Comparison of ENCODE assay signal across 1 cellular context in the genomic region with DNA sequence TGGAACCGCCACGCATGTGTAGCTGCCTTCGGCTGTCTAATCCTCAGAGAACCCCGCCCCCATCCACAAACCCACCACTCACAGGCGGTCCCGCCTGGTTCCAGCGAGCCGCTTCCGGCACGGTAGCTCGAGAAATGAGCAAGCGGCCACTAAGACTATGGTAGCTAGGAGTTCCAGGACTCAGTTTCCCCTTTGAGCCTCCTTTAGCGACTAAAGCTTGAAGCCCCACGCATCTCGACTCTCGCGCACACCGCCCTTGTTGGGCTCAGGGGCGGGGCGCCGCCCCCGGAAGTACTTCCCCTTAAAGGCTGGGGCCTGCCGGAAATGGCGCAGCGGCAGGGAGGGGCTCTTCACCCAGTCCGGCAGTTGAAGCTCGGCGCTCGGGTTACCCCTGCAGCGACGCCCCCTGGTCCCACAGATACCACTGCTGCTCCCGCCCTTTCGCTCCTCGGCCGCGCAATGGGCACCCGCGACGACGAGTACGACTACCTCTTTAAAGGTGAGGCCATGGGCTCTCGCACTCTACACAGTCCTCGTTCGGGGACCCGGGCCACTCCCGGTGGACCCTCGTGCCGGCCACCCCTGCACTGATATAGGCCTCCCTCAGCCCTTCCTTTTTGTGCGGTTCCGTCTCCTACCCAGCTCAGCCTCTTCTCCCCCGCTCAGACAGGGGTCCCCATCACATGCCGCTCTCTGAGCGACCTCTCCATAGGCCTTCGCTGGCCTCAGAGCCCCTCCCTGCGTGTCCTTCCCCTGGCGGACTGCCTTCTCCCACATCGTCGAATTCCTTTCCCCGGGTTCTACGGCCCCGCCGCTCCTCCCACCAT.
TF ChIP-seq lines count a peak whose summit lies in the region.

A gene (plus strand): TSS at position 365 of the 827 bp plus-strand sequence. CDS start 95 bp downstream, at position 460.

TF ChIP-seq in HepG2, 621 proteins besides CTCF, POLR2A, EP300 and RAD21 (continued from another document):
- TF ChIP-seq, protein P1, sequence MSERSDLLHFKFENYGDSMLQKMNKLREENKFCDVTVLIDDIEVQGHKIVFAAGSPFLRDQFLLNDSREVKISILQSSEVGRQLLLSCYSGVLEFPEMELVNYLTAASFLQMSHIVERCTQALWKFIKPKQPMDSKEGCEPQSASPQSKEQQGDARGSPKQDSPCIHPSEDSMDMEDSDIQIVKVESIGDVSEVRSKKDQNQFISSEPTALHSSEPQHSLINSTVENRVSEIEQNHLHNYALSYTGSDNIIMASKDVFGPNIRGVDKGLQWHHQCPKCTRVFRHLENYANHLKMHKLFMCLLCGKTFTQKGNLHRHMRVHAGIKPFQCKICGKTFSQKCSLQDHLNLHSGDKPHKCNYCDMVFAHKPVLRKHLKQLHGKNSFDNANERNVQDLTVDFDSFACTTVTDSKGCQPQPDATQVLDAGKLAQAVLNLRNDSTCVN (CRISPR knock-in tag; IDR thresholded peaks at IDR 0.05; ENCODE audit: borderline replicate concordance) = peak; percentile 69; the same call in 1 of the 2 replicates
- TF ChIP-seq ZNF878 (CRISPR knock-in tag; IDR thresholded peaks at IDR 0.05) = peak; percentile 64; the same call in 1 of the 2 replicates
- no peak for TF ChIP-seq ZNF260 (CRISPR knock-in tag; IDR thresholded peaks at IDR 0.05; ENCODE audit: borderline replicate concordance, low read depth)
- TF ChIP-seq NFIC (IDR thresholded peaks at IDR 0.05; ENCODE audit: low read length) = peak; percentile 44; the same call in 1 of the 2 replicates
- peak; percentile 44; the same call in 1 of the 2 replicates for TF ChIP-seq HNRNPL (IDR thresholded peaks at IDR 0.05; ENCODE audit: low read depth, low read length)
- TF ChIP-seq ZNF891 (CRISPR knock-in tag; IDR thresholded peaks at IDR 0.05) = no peak
- no peak for TF ChIP-seq ZNF24 (IDR thresholded peaks at IDR 0.05)
- no peak; the same call in 1 of the 2 replicates for TF ChIP-seq ZNF598 (CRISPR knock-in tag; IDR thresholded peaks at IDR 0.05; ENCODE audit: borderline replicate concordance)
- no peak for TF ChIP-seq ATRX (CRISPR knock-in tag; IDR thresholded peaks at IDR 0.05; ENCODE audit: borderline replicate concordance)
- TF ChIP-seq, protein P2, sequence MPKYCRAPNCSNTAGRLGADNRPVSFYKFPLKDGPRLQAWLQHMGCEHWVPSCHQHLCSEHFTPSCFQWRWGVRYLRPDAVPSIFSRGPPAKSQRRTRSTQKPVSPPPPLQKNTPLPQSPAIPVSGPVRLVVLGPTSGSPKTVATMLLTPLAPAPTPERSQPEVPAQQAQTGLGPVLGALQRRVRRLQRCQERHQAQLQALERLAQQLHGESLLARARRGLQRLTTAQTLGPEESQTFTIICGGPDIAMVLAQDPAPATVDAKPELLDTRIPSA (CRISPR knock-in tag; IDR thresholded peaks at IDR 0.05; ENCODE audit: borderline replicate concordance) = no peak
- TF ChIP-seq, protein P3, sequence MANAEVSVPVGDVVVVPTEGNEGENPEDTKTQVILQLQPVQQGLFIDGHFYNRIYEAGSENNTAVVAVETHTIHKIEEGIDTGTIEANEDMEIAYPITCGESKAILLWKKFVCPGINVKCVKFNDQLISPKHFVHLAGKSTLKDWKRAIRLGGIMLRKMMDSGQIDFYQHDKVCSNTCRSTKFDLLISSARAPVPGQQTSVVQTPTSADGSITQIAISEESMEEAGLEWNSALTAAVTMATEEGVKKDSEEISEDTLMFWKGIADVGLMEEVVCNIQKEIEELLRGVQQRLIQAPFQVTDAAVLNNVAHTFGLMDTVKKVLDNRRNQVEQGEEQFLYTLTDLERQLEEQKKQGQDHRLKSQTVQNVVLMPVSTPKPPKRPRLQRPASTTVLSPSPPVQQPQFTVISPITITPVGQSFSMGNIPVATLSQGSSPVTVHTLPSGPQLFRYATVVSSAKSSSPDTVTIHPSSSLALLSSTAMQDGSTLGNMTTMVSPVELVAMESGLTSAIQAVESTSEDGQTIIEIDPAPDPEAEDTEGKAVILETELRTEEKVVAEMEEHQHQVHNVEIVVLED (CRISPR knock-in tag; IDR thresholded peaks at IDR 0.05; ENCODE audit: borderline replicate concordance) = peak; percentile 78
- TF ChIP-seq, protein P4, sequence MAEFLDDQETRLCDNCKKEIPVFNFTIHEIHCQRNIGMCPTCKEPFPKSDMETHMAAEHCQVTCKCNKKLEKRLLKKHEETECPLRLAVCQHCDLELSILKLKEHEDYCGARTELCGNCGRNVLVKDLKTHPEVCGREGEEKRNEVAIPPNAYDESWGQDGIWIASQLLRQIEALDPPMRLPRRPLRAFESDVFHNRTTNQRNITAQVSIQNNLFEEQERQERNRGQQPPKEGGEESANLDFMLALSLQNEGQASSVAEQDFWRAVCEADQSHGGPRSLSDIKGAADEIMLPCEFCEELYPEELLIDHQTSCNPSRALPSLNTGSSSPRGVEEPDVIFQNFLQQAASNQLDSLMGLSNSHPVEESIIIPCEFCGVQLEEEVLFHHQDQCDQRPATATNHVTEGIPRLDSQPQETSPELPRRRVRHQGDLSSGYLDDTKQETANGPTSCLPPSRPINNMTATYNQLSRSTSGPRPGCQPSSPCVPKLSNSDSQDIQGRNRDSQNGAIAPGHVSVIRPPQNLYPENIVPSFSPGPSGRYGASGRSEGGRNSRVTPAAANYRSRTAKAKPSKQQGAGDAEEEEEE (CRISPR knock-in tag; IDR thresholded peaks at IDR 0.05; ENCODE audit: borderline replicate concordance) = no peak
- peak; percentile 82 for TF ChIP-seq ELF1 (CRISPR knock-in tag; IDR thresholded peaks at IDR 0.05)
- TF ChIP-seq SPEN (CRISPR knock-in tag; IDR thresholded peaks at IDR 0.05; ENCODE audit: low read depth) = peak; percentile 88
- peak; percentile 79 for TF ChIP-seq ZSCAN25 (CRISPR knock-in tag; IDR thresholded peaks at IDR 0.05)
- TF ChIP-seq JARID2 (CRISPR knock-in tag; IDR thresholded peaks at IDR 0.05; ENCODE audit: insufficient replicate concordance) = peak; percentile 62
- no peak for TF ChIP-seq ZNF660 (CRISPR knock-in tag; IDR thresholded peaks at IDR 0.05; ENCODE audit: borderline replicate concordance, low read depth)
- TF ChIP-seq ZNF530 (CRISPR knock-in tag; IDR thresholded peaks at IDR 0.05; ENCODE audit: low read depth) = no peak
- TF ChIP-seq GABPB1 (CRISPR knock-in tag; IDR thresholded peaks at IDR 0.05) = peak; percentile 99
- TF ChIP-seq, protein P5, sequence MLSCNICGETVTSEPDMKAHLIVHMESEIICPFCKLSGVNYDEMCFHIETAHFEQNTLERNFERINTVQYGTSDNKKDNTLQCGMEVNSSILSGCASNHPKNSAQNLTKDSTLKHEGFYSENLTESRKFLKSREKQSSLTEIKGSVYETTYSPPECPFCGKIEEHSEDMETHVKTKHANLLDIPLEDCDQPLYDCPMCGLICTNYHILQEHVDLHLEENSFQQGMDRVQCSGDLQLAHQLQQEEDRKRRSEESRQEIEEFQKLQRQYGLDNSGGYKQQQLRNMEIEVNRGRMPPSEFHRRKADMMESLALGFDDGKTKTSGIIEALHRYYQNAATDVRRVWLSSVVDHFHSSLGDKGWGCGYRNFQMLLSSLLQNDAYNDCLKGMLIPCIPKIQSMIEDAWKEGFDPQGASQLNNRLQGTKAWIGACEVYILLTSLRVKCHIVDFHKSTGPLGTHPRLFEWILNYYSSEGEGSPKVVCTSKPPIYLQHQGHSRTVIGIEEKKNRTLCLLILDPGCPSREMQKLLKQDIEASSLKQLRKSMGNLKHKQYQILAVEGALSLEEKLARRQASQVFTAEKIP (CRISPR knock-in tag; IDR thresholded peaks at IDR 0.05; ENCODE audit: borderline replicate concordance) = no peak
- TF ChIP-seq, protein P6, sequence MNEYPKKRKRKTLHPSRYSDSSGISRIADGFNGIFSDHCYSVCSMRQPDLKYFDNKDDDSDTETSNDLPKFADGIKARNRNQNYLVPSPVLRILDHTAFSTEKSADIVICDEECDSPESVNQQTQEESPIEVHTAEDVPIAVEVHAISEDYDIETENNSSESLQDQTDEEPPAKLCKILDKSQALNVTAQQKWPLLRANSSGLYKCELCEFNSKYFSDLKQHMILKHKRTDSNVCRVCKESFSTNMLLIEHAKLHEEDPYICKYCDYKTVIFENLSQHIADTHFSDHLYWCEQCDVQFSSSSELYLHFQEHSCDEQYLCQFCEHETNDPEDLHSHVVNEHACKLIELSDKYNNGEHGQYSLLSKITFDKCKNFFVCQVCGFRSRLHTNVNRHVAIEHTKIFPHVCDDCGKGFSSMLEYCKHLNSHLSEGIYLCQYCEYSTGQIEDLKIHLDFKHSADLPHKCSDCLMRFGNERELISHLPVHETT (CRISPR knock-in tag; conservative IDR thresholded peaks at IDR 0.05) = peak; percentile 79; the same call in 1 of the 2 replicates
- peak; percentile 59; the same call in 1 of the 2 replicates for TF ChIP-seq ZSCAN9 (CRISPR knock-in tag; IDR thresholded peaks at IDR 0.05; ENCODE audit: borderline replicate concordance)
- TF ChIP-seq ZZZ3 (CRISPR knock-in tag; IDR thresholded peaks at IDR 0.05; ENCODE audit: borderline replicate concordance) = no peak; the same call in 1 of the 2 replicates
- TF ChIP-seq ASH2L (IDR thresholded peaks at IDR 0.05; ENCODE audit: insufficient read length, low read depth, low read length) = peak; percentile 99
- TF ChIP-seq, protein P7, sequence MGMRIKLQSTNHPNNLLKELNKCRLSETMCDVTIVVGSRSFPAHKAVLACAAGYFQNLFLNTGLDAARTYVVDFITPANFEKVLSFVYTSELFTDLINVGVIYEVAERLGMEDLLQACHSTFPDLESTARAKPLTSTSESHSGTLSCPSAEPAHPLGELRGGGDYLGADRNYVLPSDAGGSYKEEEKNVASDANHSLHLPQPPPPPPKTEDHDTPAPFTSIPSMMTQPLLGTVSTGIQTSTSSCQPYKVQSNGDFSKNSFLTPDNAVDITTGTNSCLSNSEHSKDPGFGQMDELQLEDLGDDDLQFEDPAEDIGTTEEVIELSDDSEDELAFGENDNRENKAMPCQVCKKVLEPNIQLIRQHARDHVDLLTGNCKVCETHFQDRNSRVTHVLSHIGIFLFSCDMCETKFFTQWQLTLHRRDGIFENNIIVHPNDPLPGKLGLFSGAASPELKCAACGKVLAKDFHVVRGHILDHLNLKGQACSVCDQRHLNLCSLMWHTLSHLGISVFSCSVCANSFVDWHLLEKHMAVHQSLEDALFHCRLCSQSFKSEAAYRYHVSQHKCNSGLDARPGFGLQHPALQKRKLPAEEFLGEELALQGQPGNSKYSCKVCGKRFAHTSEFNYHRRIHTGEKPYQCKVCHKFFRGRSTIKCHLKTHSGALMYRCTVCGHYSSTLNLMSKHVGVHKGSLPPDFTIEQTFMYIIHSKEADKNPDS (CRISPR knock-in tag; IDR thresholded peaks at IDR 0.05) = no peak
- TF ChIP-seq BORCS8-MEF2B (CRISPR knock-in tag; IDR thresholded peaks at IDR 0.05) = peak; percentile 63; the same call in 1 of the 2 replicates
- no peak; the same call in none of the 2 replicates for TF ChIP-seq MTF1 (CRISPR knock-in tag; IDR thresholded peaks at IDR 0.05)
- no peak for TF ChIP-seq KDM6A (CRISPR knock-in tag; IDR thresholded peaks at IDR 0.05; ENCODE audit: low read depth)
- TF ChIP-seq ZNF782 (CRISPR knock-in tag; IDR thresholded peaks at IDR 0.05; ENCODE audit: borderline replicate concordance) = no peak
- TF ChIP-seq ZNF543 (CRISPR knock-in tag; IDR thresholded peaks at IDR 0.05) = peak; percentile 30
- no peak; the same call in 1 of the 2 replicates for TF ChIP-seq ZNF354B (CRISPR knock-in tag; IDR thresholded peaks at IDR 0.05)
- TF ChIP-seq ZNF138 (CRISPR knock-in tag; IDR thresholded peaks at IDR 0.05; ENCODE audit: low read depth) = peak; percentile 32; the same call in 1 of the 2 replicates
- 0 out of 2 replicates have a peak, but pooled peaks have one; percentile 22 for TF ChIP-seq KLF15 (CRISPR knock-in tag; IDR thresholded peaks at IDR 0.05; ENCODE audit: borderline replicate concordance)
- peak; percentile 86; the same call in 1 of the 2 replicates for TF ChIP-seq YEATS2 (CRISPR knock-in tag; IDR thresholded peaks at IDR 0.05; ENCODE audit: borderline replicate concordance)
- peak; percentile 82 for TF ChIP-seq ZFY (CRISPR knock-in tag; IDR thresholded peaks at IDR 0.05)
- peak; percentile 14; the same call in 1 of the 2 replicates for TF ChIP-seq ZNF143 (CRISPR knock-in tag; IDR thresholded peaks at IDR 0.05)
- TF ChIP-seq, protein P8, sequence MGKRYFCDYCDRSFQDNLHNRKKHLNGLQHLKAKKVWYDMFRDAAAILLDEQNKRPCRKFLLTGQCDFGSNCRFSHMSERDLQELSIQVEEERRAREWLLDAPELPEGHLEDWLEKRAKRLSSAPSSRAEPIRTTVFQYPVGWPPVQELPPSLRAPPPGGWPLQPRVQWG (CRISPR knock-in tag; IDR thresholded peaks at IDR 0.05; ENCODE audit: borderline replicate concordance, low read depth) = no peak
- TF ChIP-seq NCOR1 (IDR thresholded peaks at IDR 0.05; ENCODE audit: borderline replicate concordance, low read length) = peak; percentile 74; the same call in 1 of the 2 replicates
- TF ChIP-seq KLF11 (CRISPR knock-in tag; IDR thresholded peaks at IDR 0.05) = peak; percentile 92; the same call in 1 of the 2 replicates
- no peak for TF ChIP-seq TEAD2 (CRISPR knock-in tag; IDR thresholded peaks at IDR 0.05)
- no peak for TF ChIP-seq ZNF674 (CRISPR knock-in tag; IDR thresholded peaks at IDR 0.05; ENCODE audit: low read depth)
- TF ChIP-seq FOXK2 (IDR thresholded peaks at IDR 0.05) = no peak
- no peak for TF ChIP-seq IKZF4 (CRISPR knock-in tag; IDR thresholded peaks at IDR 0.05; ENCODE audit: borderline replicate concordance, low read depth, not compliant biosample characterization)
- TF ChIP-seq SAP130 (CRISPR knock-in tag; IDR thresholded peaks at IDR 0.05; ENCODE audit: low read depth) = peak; percentile 89
